In the genomic region with DNA sequence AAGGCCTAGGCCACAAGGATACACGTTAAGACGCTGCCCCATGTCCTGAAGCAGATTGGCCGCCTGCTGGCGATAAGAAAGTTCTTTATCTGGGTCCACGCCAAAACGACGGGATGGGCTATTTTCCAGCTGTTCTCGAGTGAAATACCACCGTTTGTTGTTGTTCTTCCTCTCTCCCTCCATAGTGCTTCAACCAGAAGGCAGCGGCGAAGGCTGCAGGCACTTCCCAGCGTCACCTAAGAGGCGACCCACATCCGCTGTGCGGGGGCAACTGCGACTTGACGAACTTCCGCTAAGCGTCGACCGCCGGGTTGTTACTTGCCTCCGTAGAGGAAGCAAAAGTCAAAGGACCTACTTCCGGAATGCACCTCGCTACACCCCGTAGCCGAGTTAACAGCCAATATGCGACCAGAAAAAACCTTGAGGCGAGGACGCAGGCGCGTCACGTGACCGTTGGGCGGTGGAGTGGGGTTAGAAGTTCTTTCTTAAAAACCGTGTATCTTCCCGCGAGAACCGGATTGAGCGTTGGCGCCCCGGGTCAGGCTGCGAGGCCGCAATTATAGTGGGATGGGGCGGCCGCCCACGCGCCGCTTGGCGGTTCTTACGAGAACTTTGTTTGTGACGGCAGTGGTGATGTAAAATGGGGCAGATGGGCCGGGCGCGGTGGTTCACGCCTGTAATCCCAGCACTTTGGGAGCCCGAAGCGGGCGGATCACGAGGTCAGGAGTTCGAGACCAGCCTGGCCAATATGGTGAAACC, we compare ENCODE assay signal across 8 cellular contexts. TPM values are rescaled to one million over a fixed set of nuclear protein-coding genes. Genes with fewer than 3 reads are reported as not detected.
DNase-seq lines count a peak whose midpoint lies in the region; ATAC-seq and TF ChIP-seq lines count a peak whose summit lies in the region.

A gene (minus strand): TSS at position 215 of the 759 bp plus-strand sequence. CDS start 32 bp downstream, at position 183.

- DNase-seq in COLO829 (ENCODE audit: low spot score): peak; percentile 100
- peak; percentile 97 for DNase-seq in GM20000 (ENCODE audit: low spot score)
- DNase-seq in HT-29 (ENCODE audit: low spot score): peak; percentile 98
- peak; percentile 95 for DNase-seq in NK-92 treated with Interleukin-12 subunit alpha and Interleukin-12 subunit beta, amount 100 ng/mL, for 24 hours (lab: John Stamatoyannopoulos, UW)
- DNase-seq in activated CD8-positive, alpha-beta memory T cell treated with anti-CD3 and anti-CD28 coated beads for 24 hours: peak; percentile 98
- DNase-seq in effector CD4-positive, alpha-beta T cell: peak; percentile 99
- peak; percentile 99 for DNase-seq in lung (ENCODE audit: low spot score)
- peak; percentile 94 to 98 (median 98) for DNase-seq in stimulated activated CD4-positive, alpha-beta T cell treated with anti-CD3 and anti-CD28 coated beads, TNF-alpha, amount 100 ng/mL, for 4 hours (ENCODE audit: low read depth in 3 of 3)

- peaks cover 5 to 18% of the 10 kb centered on the region in 2 donors for H3K4me1 ChIP-seq in lung (ENCODE audit: control insufficient read depth in 2 of 2, insufficient read depth in 2 of 2, low read length in 2 of 2)

- H3K4me3 ChIP-seq in lung: peak within 1 kb of the TSS; percentile 71

- H3K9me3 ChIP-seq in lung (ENCODE audit: control insufficient read depth in 2 of 2, insufficient read depth in 1 of 2, low read length in 1 of 2): peaks cover 0 to 6% of the 10 kb centered on the region in 2 donors

- peaks cover 3 to 6% of the 10 kb centered on the region in 2 donors for H3K36me3 ChIP-seq in lung (ENCODE audit: control insufficient read depth in 2 of 2, insufficient read depth in 2 of 2, low read length in 2 of 2)

- peak within 1 kb of the TSS; percentile 88 to 93 for H3K27ac ChIP-seq in lung (ENCODE audit: low read depth in 1 of 2, low read length in 1 of 2)

- 0% methylated on average over 61 of the region's 61 CpGs for WGBS in lung, 2 donors

- no peak for TF ChIP-seq CTCF in GM20000 (IDR thresholded peaks at IDR 0.05; ENCODE audit: extremely low read depth, missing control alignments)
- no peak for TF ChIP-seq CTCF in lung (IDR thresholded peaks at IDR 0.05; ENCODE audit: control extremely low read depth, extremely low read depth)

- no peaks in the 10 kb centered on the region for H3K27me3 ChIP-seq in lung (ENCODE audit: control insufficient read depth, insufficient read depth)

- ATAC-seq in lung (ENCODE audit: insufficient read depth, low FRiP score): peak; percentile 94

RNA-seq across cellular contexts. Expression of the gene that starts here (rescaled TPM):
- 14.1 and 16.7 TPM in 2 replicates for total RNA-seq in HT-29 (2014; rRNA removed; shearing (Covaris generic))
- 10 to 100 TPM; 25.2 to 41.1 TPM for total RNA-seq in lung
- polyA plus RNA-seq in lung: 1 to 10 TPM; 4.8 to 7.1 TPM

Comparison
In these comparisons a context has a peak if more than half of its experiments do, and no peak if none do; other contexts are left out.
1. Peak in every context shown above with its lines: DNase-seq, ATAC-seq, H3K4me3 ChIP-seq and H3K27ac ChIP-seq.